14 cellular contexts compared by ENCODE assay signal in the genomic region with DNA sequence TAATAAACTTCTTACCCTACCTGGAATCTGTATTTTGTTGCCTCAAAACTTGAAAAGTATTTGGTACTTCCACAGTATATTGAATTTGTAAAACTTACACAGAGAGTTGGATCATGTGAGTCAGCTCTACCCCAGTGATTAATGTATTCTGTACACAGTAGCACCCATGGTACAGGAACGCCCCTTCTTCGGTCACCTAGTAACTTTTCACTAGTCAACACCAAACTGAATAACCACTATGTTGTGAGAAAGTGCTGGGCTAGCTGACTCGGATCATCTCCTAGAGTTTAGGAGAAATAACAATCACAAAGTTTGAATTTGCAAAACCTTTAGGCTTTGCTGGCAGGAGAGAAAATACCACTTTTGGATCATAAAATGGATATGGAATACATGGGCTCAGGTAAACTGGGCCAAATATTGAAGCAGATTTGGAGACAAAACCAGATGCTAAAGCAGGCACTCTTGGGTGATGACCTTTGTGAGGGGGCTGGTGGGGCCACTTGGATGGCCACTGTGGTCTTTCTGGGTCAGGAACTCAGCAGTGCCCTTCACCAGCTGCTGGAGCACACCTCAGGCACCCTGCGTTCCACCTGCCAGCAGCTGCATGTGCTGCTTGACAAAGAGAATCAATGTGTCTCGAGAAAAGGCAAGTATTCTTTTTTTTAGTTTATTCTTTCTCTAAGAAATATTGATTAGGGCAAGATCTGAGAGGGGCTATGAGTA. TPM values are rescaled to one million over a fixed set of nuclear protein-coding genes. Genes with fewer than 3 reads are reported as not detected.
DNase-seq lines count a peak whose midpoint lies in the region; ATAC-seq and TF ChIP-seq lines count a peak whose summit lies in the region.
"Had no signal": no experiment of that assay in that cellular context is flagged by ENCODE, and none has a peak within 500 bp of the region (broad histone marks: within the 10 kb centered on the region; RNA-seq: fewer than 3 reads in every experiment).

A gene (plus strand): TSS at position 233 of the 723 bp plus-strand sequence. CDS start 143 bp downstream, at position 376.

- peak; percentile 31 for DNase-seq in stimulated activated CD4-positive, alpha-beta T cell treated with anti-CD3 and anti-CD28 coated beads, Interleukin-15, amount 100 ng/mL, for 24 hours
- no peak for DNase-seq in stimulated activated CD4-positive, alpha-beta T cell treated with anti-CD3 and anti-CD28 coated beads, Interleukin-2, amount 100 ng/mL, for 48 hours
- DNase-seq in activated T-cell treated with anti-CD3 and anti-CD28 coated beads, Interleukin-2, amount 50 U/mL, for 4 hours = no peak
- DNase-seq in upper lobe of right lung (no peak), UCSD-AML1 (lab: John Stamatoyannopoulos, UW; ENCODE audit: unreplicated experiment) (no peak), left ventricle myocardium inferior (no peak)
- DNase-seq: body of pancreas, GDM1, NCI-H774 had no signal

- H3K27ac ChIP-seq in layer of hippocampus (ENCODE audit: low read depth, low read length) = peak within 1 kb of the TSS; percentile 86
- H3K27ac ChIP-seq in upper lobe of right lung = no peak within 1 kb of the TSS
- no peak within 1 kb of the TSS for H3K27ac ChIP-seq in left ventricle myocardium inferior (replicated peaks)
- H3K27ac ChIP-seq: body of pancreas, thoracic aorta had no signal

- H3K4me3 Mint-ChIP-seq in activated T-cell treated with anti-CD3 and anti-CD28 coated beads, Interleukin-2, amount 50 U/mL, for 4 hours = peak within 1 kb of the TSS; percentile 64
- H3K4me3 Mint-ChIP-seq: B cell had no signal

- no peaks in the 10 kb centered on the region for H3K9me3 Mint-ChIP-seq in activated T-cell treated with anti-CD3 and anti-CD28 coated beads, Interleukin-2, amount 50 U/mL, for 4 hours

- no peaks in the 10 kb centered on the region for H3K36me3 ChIP-seq in upper lobe of right lung
- no peaks in the 10 kb centered on the region for H3K36me3 ChIP-seq in left ventricle myocardium inferior
- H3K36me3 ChIP-seq: thoracic aorta had no signal

- intact Hi-C loops in upper lobe of right lung (cut with DNase I) (no loop called here), left ventricle myocardium inferior (cut with micrococcal nuclease) (no loop called here)

- peak in 1 of 2 donors; percentile 44 for ATAC-seq in activated T-cell treated with anti-CD3 and anti-CD28 coated beads, Interleukin-2, amount 50 U/mL, for 4 hours
- ATAC-seq in upper lobe of right lung (peak; percentile 26), GM21529 (IDR thresholded peaks at IDR 0.05; ENCODE audit: unreplicated experiment) (no peak)
- ATAC-seq: body of pancreas had no signal

- H3K9me3 ChIP-seq in upper lobe of right lung = no peaks in the 10 kb centered on the region
- H3K9me3 ChIP-seq in left ventricle myocardium inferior (replicated peaks) = no peaks in the 10 kb centered on the region
- H3K9me3 ChIP-seq: body of pancreas, thoracic aorta had no signal

- peaks cover 55% of the 10 kb centered on the region for H3K4me1 Mint-ChIP-seq in activated T-cell treated with anti-CD3 and anti-CD28 coated beads, Interleukin-2, amount 50 U/mL, for 4 hours (ENCODE audit: low read depth)

- no peak within 1 kb of the TSS for H3K4me3 ChIP-seq in upper lobe of right lung
- no peak within 1 kb of the TSS for H3K4me3 ChIP-seq in left ventricle myocardium inferior
- H3K4me3 ChIP-seq: body of pancreas, thoracic aorta had no signal

- H3K36me3 Mint-ChIP-seq in activated T-cell treated with anti-CD3 and anti-CD28 coated beads, Interleukin-2, amount 50 U/mL, for 4 hours (ENCODE audit: insufficient read depth) = no peaks in the 10 kb centered on the region

- TF ChIP-seq CTCF in upper lobe of right lung (IDR thresholded peaks at IDR 0.05) = no peak
- TF ChIP-seq CTCF in left ventricle myocardium inferior (IDR thresholded peaks at IDR 0.05; ENCODE audit: borderline replicate concordance) = no peak

- no peaks in the 10 kb centered on the region for H3K27me3 Mint-ChIP-seq in activated T-cell treated with anti-CD3 and anti-CD28 coated beads, Interleukin-2, amount 50 U/mL, for 4 hours (ENCODE audit: low read depth)
- H3K27me3 Mint-ChIP-seq: B cell had no signal

- H3K27me3 ChIP-seq in layer of hippocampus (ENCODE audit: control insufficient read depth, insufficient read depth, low read length) (no peaks in the 10 kb centered on the region), upper lobe of right lung (no peaks in the 10 kb centered on the region), left ventricle myocardium inferior (ENCODE audit: low read depth) (peaks cover 5% of the 10 kb centered on the region)
- H3K27me3 ChIP-seq: body of pancreas had no signal

- H3K4me1 ChIP-seq in upper lobe of right lung = no peaks in the 10 kb centered on the region
- H3K4me1 ChIP-seq in left ventricle myocardium inferior = no peaks in the 10 kb centered on the region
- H3K4me1 ChIP-seq: body of pancreas had no signal

RNA-seq across cellular contexts. Expression of the gene that starts here (rescaled TPM):
- total RNA-seq in activated T-cell treated with anti-CD3 and anti-CD28 coated beads, Interleukin-2, amount 50 U/mL, for 4 hours = under 1 TPM; 0.15 to 0.71 (median 0.19) TPM
- 0.55 TPM for total RNA-seq in upper lobe of right lung
- not detected for total RNA-seq in left ventricle myocardium inferior
- total RNA-seq: B cell, SK-MEL-5 had no signal

Comparison
In these comparisons a context has a peak if more than half of its experiments do, and no peak if none do; other contexts are left out.
1. Peak in ATAC-seq in upper lobe of right lung; RNA of the gene not detected or under 1 TPM.